ENCODE assay signal across 14 cellular contexts in genomic region chr5:79193643-79194042, GRCh38. TPM values are rescaled to one million over a fixed set of nuclear protein-coding genes. Genes with fewer than 3 reads are reported as not detected.
DNase-seq lines count a peak whose midpoint lies in the region; ATAC-seq, FAIRE-seq and TF ChIP-seq lines count a peak whose summit lies in the region.
"Had no signal": no experiment of that assay in that cellular context is flagged by ENCODE, and none has a peak within 500 bp of the region (broad histone marks: within the 10 kb centered on the region; RNA-seq: fewer than 3 reads in every experiment).

No MANE protein-coding gene starts in this region.

- no peak overlapping the region for H3K4me3 Mint-ChIP-seq in activated naive CD8-positive, alpha-beta T cell treated with anti-CD3 and anti-CD28 coated beads, Interleukin-2, amount 50 U/mL, for 24 hours
- H3K4me3 Mint-ChIP-seq: activated naive CD8-positive, alpha-beta T cell; WTC11 had no signal

- ATAC-seq in body of pancreas: no peak
- no peak for ATAC-seq in activated naive CD8-positive, alpha-beta T cell treated with anti-CD3 and anti-CD28 coated beads, Interleukin-2, amount 50 U/mL, for 24 hours
- no peak for ATAC-seq in omental fat pad (ENCODE audit: low FRiP score)
- ATAC-seq: SK-N-SH treated with all-trans-retinoic acid at 6 μM for 48 hours, WTC11 had no signal

- FAIRE-seq in HTR-8/SVneo (lab: Jason Lieb, UNC): peak; percentile 40

- no peak overlapping the region for H3K27ac Mint-ChIP-seq in activated naive CD8-positive, alpha-beta T cell treated with anti-CD3 and anti-CD28 coated beads, Interleukin-2, amount 50 U/mL, for 24 hours
- H3K27ac Mint-ChIP-seq: activated naive CD8-positive, alpha-beta T cell; WTC11 had no signal

- no peaks in the 10 kb centered on the region for H3K9me3 ChIP-seq in body of pancreas
- H3K9me3 ChIP-seq: vagina had no signal

- no peak overlapping the region for H3K27ac ChIP-seq in body of pancreas
- H3K27ac ChIP-seq: vagina had no signal

- TF ChIP-seq CTCF in AG10803 (conservative IDR thresholded peaks at IDR 0.05; ENCODE audit: low read length): no peak
- TF ChIP-seq CTCF in body of pancreas (IDR thresholded peaks at IDR 0.05): no peak
- no peak for TF ChIP-seq CTCF in omental fat pad (IDR thresholded peaks at IDR 0.05)

- H3K36me3 Mint-ChIP-seq in activated naive CD8-positive, alpha-beta T cell treated with anti-CD3 and anti-CD28 coated beads, Interleukin-2, amount 50 U/mL, for 24 hours (ENCODE audit: low read depth): no peaks in the 10 kb centered on the region
- H3K36me3 Mint-ChIP-seq: activated naive CD8-positive, alpha-beta T cell; WTC11 had no signal

- H3K4me1 Mint-ChIP-seq in activated naive CD8-positive, alpha-beta T cell treated with anti-CD3 and anti-CD28 coated beads, Interleukin-2, amount 50 U/mL, for 24 hours: peaks cover 1% of the 10 kb centered on the region
- H3K4me1 Mint-ChIP-seq: WTC11 had no signal

- DNase-seq in AG10803 (ENCODE audit: low read depth) (peak; percentile 38), HTR-8/SVneo (ENCODE audit: insufficient read length, low spot score) (peak; percentile 26), body of pancreas (peak in 3 of 4 donors; percentile 6 to 36 (median 13)), kidney tubule cell (ENCODE audit: low spot score) (peak; percentile 49), NCI-H187 (lab: John Stamatoyannopoulos, UW) (no peak), foreskin melanocyte (no peak), omental fat pad (ENCODE audit: low spot score) (no peak)
- DNase-seq in activated naive CD8-positive, alpha-beta T cell treated with anti-CD3 and anti-CD28 coated beads, Interleukin-2, amount 50 U/mL, for 24 hours: no peak
- DNase-seq: GF-D8, NCI-H1417 treated with DMSO at 0.1 percent for 48 hours had no signal

- no peaks in the 10 kb centered on the region for H3K27me3 ChIP-seq in body of pancreas
- H3K27me3 ChIP-seq: vagina had no signal

- H3K4me3 ChIP-seq in AG10803 (ENCODE audit: low read length) (no peak overlapping the region), body of pancreas (no peak overlapping the region)
- H3K4me3 ChIP-seq: vagina had no signal

- H3K4me1 ChIP-seq in body of pancreas: peaks cover 7% of the 10 kb centered on the region

- TF ChIP-seq POLR2A in body of pancreas (IDR thresholded peaks at IDR 0.05): no peak

- intact Hi-C loops in body of pancreas (cut with DNase I): no loop called here

- WGBS in body of pancreas, 2 donors: 74 to 76% methylated on average over 4 of the region's 4 CpGs

- no peaks in the 10 kb centered on the region for H3K36me3 ChIP-seq in body of pancreas (replicated peaks in 1 of 2; ENCODE audit: insufficient read depth in 1 of 2, low read depth in 2 of 2)
- H3K36me3 ChIP-seq: vagina had no signal

- no peaks in the 10 kb centered on the region for H3K27me3 Mint-ChIP-seq in activated naive CD8-positive, alpha-beta T cell treated with anti-CD3 and anti-CD28 coated beads, Interleukin-2, amount 50 U/mL, for 24 hours
- H3K27me3 Mint-ChIP-seq: activated naive CD8-positive, alpha-beta T cell had no signal

- H3K9me3 Mint-ChIP-seq in activated naive CD8-positive, alpha-beta T cell treated with anti-CD3 and anti-CD28 coated beads, Interleukin-2, amount 50 U/mL, for 24 hours: no peaks in the 10 kb centered on the region

RNA-seq across cellular contexts. Expression of gene JMY, which starts 42.3 kb away (rescaled TPM):
- total RNA-seq in body of pancreas (10 to 100 TPM; 11.9 to 15.8 TPM), omental fat pad (10 to 100 TPM in 2 of 4 donors, 1 to 10 TPM in 2; 7.0 to 30.1 (median 11.3) TPM)

Comparison
In these comparisons a context has a peak if more than half of its experiments do, and no peak if none do; other contexts are left out.
1. DNase-seq: peak in AG10803 (single experiment), HTR-8/SVneo (single experiment), body of pancreas (3 of 4) and kidney tubule cell (single experiment); none in NCI-H187 (0 of 2), activated naive CD8-positive, alpha-beta T cell treated with anti-CD3 and anti-CD28 coated beads, Interleukin-2, amount 50 U/mL, for 24 hours (single experiment), foreskin melanocyte (single experiment) and omental fat pad (single experiment).